ENCODE assay signal across 9 cellular contexts in the genomic region with DNA sequence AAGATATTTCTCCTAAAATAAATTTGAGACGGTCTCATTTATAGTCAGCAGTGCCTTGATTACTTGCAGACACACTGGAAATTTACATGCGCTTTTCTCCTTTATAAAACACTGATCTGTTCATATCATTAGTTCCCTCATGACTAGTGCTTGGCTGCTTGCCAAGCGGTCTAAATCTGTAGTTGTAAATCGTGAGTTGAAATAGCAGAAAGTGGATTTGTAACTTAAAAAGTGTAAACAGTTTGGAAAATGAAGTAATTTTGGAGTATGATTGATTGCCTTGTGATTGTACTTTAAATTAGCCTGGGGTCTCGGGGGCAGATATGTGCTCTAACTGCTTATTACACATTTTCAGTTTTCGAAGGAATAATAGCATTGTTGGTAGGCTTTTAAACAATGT.
DNase-seq lines count a peak whose midpoint lies in the region; ATAC-seq and TF ChIP-seq lines count a peak whose summit lies in the region.
"Had no signal": no experiment of that assay in that cellular context is flagged by ENCODE, and none has a peak within 500 bp of the region (broad histone marks: within the 10 kb centered on the region; RNA-seq: fewer than 3 reads in every experiment).

No MANE protein-coding gene starts in this region.

- no peak overlapping the region for H3K56ac ChIP-seq in mesendoderm (ENCODE audit: low read length)

- H4K8ac ChIP-seq in neuronal stem cell (ENCODE audit: low read depth, low read length), result no peak overlapping the region
- no peak overlapping the region for H4K8ac ChIP-seq in mesendoderm (ENCODE audit: low read depth, low read length)

- DNase-seq in HFF-Myc (ENCODE audit: extremely low read depth, low read depth), result peak; percentile 63
- no peak for DNase-seq in Panc1 (ENCODE audit: low read depth, low spot score)
- peak in 1 of 2 donors; percentile 37 for DNase-seq in foreskin keratinocyte
- DNase-seq in neuronal stem cell (ENCODE audit: low spot score), result no peak
- DNase-seq in iPS-NIHi11 (ENCODE audit: low spot score), result no peak
- no peak for DNase-seq in mesendoderm

- no peaks in the 10 kb centered on the region for H3K36me3 ChIP-seq in Panc1 (ENCODE audit: control insufficient read depth, insufficient read depth, low read length)
- H3K36me3 ChIP-seq in skeletal muscle satellite cell (ENCODE audit: insufficient read depth, low read length), result no peaks in the 10 kb centered on the region
- H3K36me3 ChIP-seq in neuronal stem cell (replicated peaks in 1 of 2; ENCODE audit: control insufficient read depth in 2 of 2, insufficient read depth in 2 of 2, low read length in 2 of 2), result no peaks in the 10 kb centered on the region
- H3K36me3 ChIP-seq in mesendoderm (ENCODE audit: control insufficient read depth, insufficient read depth, low read length), result no peaks in the 10 kb centered on the region

- peaks cover 45% of the 10 kb centered on the region for H3K4me1 ChIP-seq in Panc1 (ENCODE audit: control insufficient read depth, insufficient read depth, low read length)
- peaks cover 26% of the 10 kb centered on the region for H3K4me1 ChIP-seq in foreskin keratinocyte
- H3K4me1 ChIP-seq in skeletal muscle satellite cell (ENCODE audit: control insufficient read depth, insufficient read depth, low read length), result peaks cover 35% of the 10 kb centered on the region
- no peaks in the 10 kb centered on the region for H3K4me1 ChIP-seq in neuronal stem cell (ENCODE audit: control insufficient read depth in 2 of 2, insufficient read depth in 1 of 2, low read depth in 1 of 2, low read length in 2 of 2)
- no peaks in the 10 kb centered on the region for H3K4me1 ChIP-seq in mesendoderm (ENCODE audit: control insufficient read depth, low read depth, low read length)

- H2BK5ac ChIP-seq in neuronal stem cell (ENCODE audit: low read length) (no peak overlapping the region), mesendoderm (ENCODE audit: low read length) (no peak overlapping the region)

- no peak overlapping the region for H2AFZ ChIP-seq in neuronal stem cell (ENCODE audit: low read length)

- CTCF ChIA-PET in Panc1 (lab: Charles Lee), result no interaction called here

- H3K18ac ChIP-seq in neuronal stem cell (ENCODE audit: low read length) (no peak overlapping the region), mesendoderm (ENCODE audit: low read length) (no peak overlapping the region)

- H2BK120ac ChIP-seq in neuronal stem cell (ENCODE audit: low read depth, low read length) (no peak overlapping the region), mesendoderm (ENCODE audit: low read depth, low read length) (no peak overlapping the region)

- no peaks in the 10 kb centered on the region for H3K27me3 ChIP-seq in Panc1 (ENCODE audit: control insufficient read depth, insufficient read depth, low read length)
- H3K27me3 ChIP-seq in foreskin keratinocyte, result no peaks in the 10 kb centered on the region
- H3K27me3 ChIP-seq in skeletal muscle satellite cell (ENCODE audit: control insufficient read depth, insufficient read depth, low read length), result no peaks in the 10 kb centered on the region
- H3K27me3 ChIP-seq in neuronal stem cell (ENCODE audit: control insufficient read depth in 3 of 3, insufficient read depth in 3 of 3, low read depth in 1 of 3, low read length in 3 of 3), result no peaks in the 10 kb centered on the region
- no peaks in the 10 kb centered on the region for H3K27me3 ChIP-seq in mesendoderm (ENCODE audit: insufficient read depth, low read length, poor library complexity)

- H3K23ac ChIP-seq in neuronal stem cell (ENCODE audit: low read depth, low read length, poor library complexity) (no peak overlapping the region), mesendoderm (ENCODE audit: low read length) (no peak overlapping the region)

- intact Hi-C loops in Panc1 (cut with micrococcal nuclease; ENCODE audit: unreplicated experiment), result no loop called here

- no peak overlapping the region for H3K4ac ChIP-seq in neuronal stem cell (ENCODE audit: low read length)
- H3K4ac ChIP-seq in mesendoderm (ENCODE audit: low read depth, low read length), result no peak overlapping the region

- no peak overlapping the region for H2BK12ac ChIP-seq in neuronal stem cell (ENCODE audit: low read length)

- H3K79me2 ChIP-seq in mesendoderm (ENCODE audit: control insufficient read depth, insufficient read depth, low read length), result no peaks in the 10 kb centered on the region

- in situ Hi-C loops in Panc1 (cut with HindIII; ENCODE audit: low pct_unique_long_range_greater_than_20kb, low sequenced_read_pairs), result no loop called here

- H4K5ac ChIP-seq in mesendoderm (ENCODE audit: low read length), result no peak overlapping the region

- H3K4me2 ChIP-seq in skeletal muscle satellite cell (ENCODE audit: low read length) (peak overlapping the region; percentile 72), neuronal stem cell (ENCODE audit: insufficient read depth, low read length, poor library complexity, severe bottlenecking) (no peak overlapping the region), mesendoderm (ENCODE audit: low read length) (no peak overlapping the region)

- H2BK15ac ChIP-seq in neuronal stem cell (ENCODE audit: low read length) (no peak overlapping the region), mesendoderm (replicated peaks; ENCODE audit: low read depth) (no peak overlapping the region)

- no peak overlapping the region for H4K91ac ChIP-seq in neuronal stem cell (ENCODE audit: low read depth, low read length, poor library complexity)

- POLR2A ChIA-PET in Panc1 (lab: Charles Lee), result no interaction called here

- H3K79me1 ChIP-seq in neuronal stem cell (ENCODE audit: low read depth, low read length) (no peaks in the 10 kb centered on the region), mesendoderm (ENCODE audit: low read length) (no peaks in the 10 kb centered on the region)

- no peak overlapping the region for H3K14ac ChIP-seq in neuronal stem cell (ENCODE audit: low read length)

- TF ChIP-seq CTCF in HFF-Myc (IDR thresholded peaks at IDR 0.05; ENCODE audit: low read depth, low read length, missing control alignments) (no peak), Panc1 (IDR thresholded peaks at IDR 0.05) (no peak), foreskin keratinocyte (conservative IDR thresholded peaks at IDR 0.05) (no peak)

- peak overlapping the region; percentile 58 for H3K27ac ChIP-seq in Panc1 (ENCODE audit: low read length)
- peak overlapping the region; percentile 6 for H3K27ac ChIP-seq in foreskin keratinocyte
- no peak overlapping the region for H3K27ac ChIP-seq in neuronal stem cell (replicated peaks; ENCODE audit: low read length)
- H3K27ac ChIP-seq in mesendoderm (ENCODE audit: low read depth, low read length), result no peak overlapping the region

- H2AK5ac ChIP-seq in neuronal stem cell (ENCODE audit: low read depth, low read length) (no peak overlapping the region), mesendoderm (ENCODE audit: low read length) (no peak overlapping the region)

- H3K9ac ChIP-seq in skeletal muscle satellite cell (ENCODE audit: low read depth, low read length) (peak overlapping the region; percentile 5), neuronal stem cell (ENCODE audit: low read depth, low read length, poor library complexity) (no peak overlapping the region), mesendoderm (ENCODE audit: low read length) (no peak overlapping the region)

- H3K4me3 ChIP-seq in HFF-Myc (replicated peaks; ENCODE audit: low read depth, low read length) (peak overlapping the region; percentile 18), Panc1 (ENCODE audit: low read depth in 2 of 2, low read length in 2 of 2) (no peak overlapping the region), skeletal muscle satellite cell (ENCODE audit: low read length) (no peak overlapping the region), neuronal stem cell (ENCODE audit: low read length in 2 of 2) (no peak overlapping the region), mesendoderm (ENCODE audit: low read length) (no peak overlapping the region)
- H3K4me3 ChIP-seq: lung had no signal

- BruUV-seq in Panc1 (replicated peaks; lab: Mats Ljungman, UMichigan), result no TSS peak

- WGBS in neuronal stem cell (ENCODE audit: extremely low coverage in 2 of 2, insufficient read length in 2 of 2, insufficient replicate concordance in 1 of 2), 2 donors, result 100% methylated on average over 1 of the region's 6 CpGs; no CpG with 5 or more reads in 1 of the 2 donors
- WGBS in mesendoderm (ENCODE audit: extremely low coverage, insufficient coverage, low lambda C conversion rate), result no CpG with 5 or more reads among the region's 6 CpGs

- no peaks in the 10 kb centered on the region for H3K9me3 ChIP-seq in Panc1 (ENCODE audit: control insufficient read depth, insufficient read depth, low read depth, low read length)
- no peaks in the 10 kb centered on the region for H3K9me3 ChIP-seq in skeletal muscle satellite cell (replicated peaks; ENCODE audit: low read length)
- H3K9me3 ChIP-seq in neuronal stem cell (replicated peaks in 1 of 2; ENCODE audit: control insufficient read depth in 2 of 2, insufficient read depth in 1 of 2, low read depth in 1 of 2, low read length in 2 of 2), result no peaks in the 10 kb centered on the region

- no peak for ATAC-seq in Panc1
- no peak for ATAC-seq in foreskin keratinocyte
- ATAC-seq in GM21367 (IDR thresholded peaks at IDR 0.05; ENCODE audit: unreplicated experiment), result no peak

Comparison
In these comparisons a context has a peak if more than half of its experiments do, and no peak if none do; other contexts are left out.
1. H3K27ac ChIP-seq: peak in Panc1 (single experiment) and foreskin keratinocyte (single experiment); none in neuronal stem cell (single experiment) and mesendoderm (single experiment).